Comparison of ENCODE assay signal across 21 cellular contexts in the genomic region with DNA sequence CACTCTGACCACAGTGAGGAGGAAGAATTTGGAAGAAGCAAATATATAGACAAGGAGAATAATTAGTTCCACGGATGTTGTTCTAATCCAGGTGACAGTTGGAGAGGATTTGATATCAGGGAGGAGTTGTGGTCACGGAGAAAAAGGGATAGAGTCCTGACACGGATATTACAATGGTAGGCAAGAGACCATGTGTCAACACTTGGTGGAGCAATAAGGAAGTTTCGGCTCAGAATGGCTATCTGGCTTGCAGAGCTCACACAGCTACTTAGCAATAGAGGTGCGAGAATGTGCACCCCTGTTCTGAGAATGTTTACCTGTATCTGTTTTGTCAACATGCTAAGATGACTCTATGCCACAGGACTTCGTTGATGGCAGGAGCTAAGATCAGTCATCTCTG. TPM values are rescaled to one million over a fixed set of nuclear protein-coding genes. Genes with fewer than 3 reads are reported as not detected.
DNase-seq lines count a peak whose midpoint lies in the region; ATAC-seq, FAIRE-seq and TF ChIP-seq lines count a peak whose summit lies in the region.
"Had no signal": no experiment of that assay in that cellular context is flagged by ENCODE, and none has a peak within 500 bp of the region (broad histone marks: within the 10 kb centered on the region; RNA-seq: fewer than 3 reads in every experiment).

No MANE protein-coding gene starts in this region.

- peaks cover 5% of the 10 kb centered on the region; the same call in 2 of the 3 replicates for H3K4me1 Mint-ChIP-seq in GM23338
- H3K4me1 Mint-ChIP-seq: CD4-positive, alpha-beta memory T cell had no signal

- no peaks in the 10 kb centered on the region for H3K4me1 ChIP-seq in GM23338 (ENCODE audit: insufficient read depth)
- no peaks in the 10 kb centered on the region for H3K4me1 ChIP-seq in mucosa of descending colon (ENCODE audit: low read depth)
- no peaks in the 10 kb centered on the region for H3K4me1 ChIP-seq in body of pancreas

- no peak overlapping the region for H3K4me2 ChIP-seq in GM23338

- H3K27ac ChIP-seq in GM23338 (ENCODE audit: low read depth): no peak overlapping the region
- H3K27ac ChIP-seq in body of pancreas: no peak overlapping the region

- no peak for TF ChIP-seq CTCF in GM23338 (conservative IDR thresholded peaks at IDR 0.05; ENCODE audit: low read depth in 2 of 2)
- no peak for TF ChIP-seq CTCF in bronchial epithelial cell (IDR thresholded peaks at IDR 0.05; ENCODE audit: insufficient read depth, low read length, severe bottlenecking)
- no peak for TF ChIP-seq CTCF in mucosa of descending colon (IDR thresholded peaks at IDR 0.05)
- TF ChIP-seq CTCF in body of pancreas (IDR thresholded peaks at IDR 0.05): no peak

- no peaks in the 10 kb centered on the region for H3K36me3 ChIP-seq in GM23338 (ENCODE audit: insufficient read depth)
- no peaks in the 10 kb centered on the region for H3K36me3 ChIP-seq in bronchial epithelial cell (ENCODE audit: control insufficient read depth, insufficient read depth, low read length)
- H3K36me3 ChIP-seq in mucosa of descending colon (ENCODE audit: low read depth): no peaks in the 10 kb centered on the region
- H3K36me3 ChIP-seq in body of pancreas (replicated peaks in 1 of 2; ENCODE audit: insufficient read depth in 1 of 2, low read depth in 2 of 2): no peaks in the 10 kb centered on the region

- H3K27ac Mint-ChIP-seq in GM23338: no peak overlapping the region
- H3K27ac Mint-ChIP-seq: CD4-positive, alpha-beta memory T cell; H9 had no signal

- H3F3A ChIP-seq in GM23338 (replicated peaks; ENCODE audit: low read depth): no peaks in the 10 kb centered on the region

- H3K9me3 ChIP-seq in mucosa of descending colon (no peaks in the 10 kb centered on the region), body of pancreas (no peaks in the 10 kb centered on the region)

- no peak for TF ChIP-seq POLR2A in body of pancreas (IDR thresholded peaks at IDR 0.05)

- peak overlapping the region; percentile 5; the same call in 1 of the 2 replicates for H2AFZ ChIP-seq in GM23338

- no peaks in the 10 kb centered on the region for H3K79me2 ChIP-seq in GM23338 (replicated peaks; ENCODE audit: insufficient read depth)

- FAIRE-seq in bronchial epithelial cell (lab: Jason Lieb, UNC): peak; percentile 7
- FAIRE-seq: GM12891, GM18507, H1 had no signal

- H3K4me3 ChIP-seq in GM23338 (no peak overlapping the region), bronchial epithelial cell (ENCODE audit: low read depth, low read length) (no peak overlapping the region), mucosa of descending colon (no peak overlapping the region), body of pancreas (no peak overlapping the region)

- peaks cover 19% of the 10 kb centered on the region; the same call in 1 of the 2 replicates for H3K9me2 ChIP-seq in GM23338 (ENCODE audit: insufficient read depth)

- H3K27me3 ChIP-seq in GM23338 (ENCODE audit: insufficient read depth) (no peaks in the 10 kb centered on the region), bronchial epithelial cell (ENCODE audit: control insufficient read depth, insufficient read depth, low read length) (no peaks in the 10 kb centered on the region), body of pancreas (no peaks in the 10 kb centered on the region)

- intact Hi-C loops in mucosa of descending colon (cut with DNase I, micrococcal nuclease): no loop called here
- intact Hi-C loops in body of pancreas (cut with DNase I): no loop called here

- no peaks in the 10 kb centered on the region for H3K36me3 Mint-ChIP-seq in GM23338 (ENCODE audit: low read depth)
- H3K36me3 Mint-ChIP-seq: CD4-positive, alpha-beta memory T cell had no signal

- ATAC-seq in GM23338 (no peak), mucosa of descending colon (peak; percentile 86), body of pancreas (no peak)
- ATAC-seq: HCT116 had no signal

- 77 to 82% methylated on average over 6 of the region's 6 CpGs for WGBS in body of pancreas, 2 donors

- no peak overlapping the region for H3K4me3 Mint-ChIP-seq in GM23338
- H3K4me3 Mint-ChIP-seq: CD4-positive, alpha-beta memory T cell; H9 had no signal

- H3K9me3 Mint-ChIP-seq in GM23338: no peaks in the 10 kb centered on the region
- H3K9me3 Mint-ChIP-seq: H9 had no signal

- no peaks in the 10 kb centered on the region for H3K27me3 Mint-ChIP-seq in GM23338 (ENCODE audit: insufficient read depth, low read depth, poor library complexity)

- DNase-seq in GM23338 (ENCODE audit: low spot score): no peak
- DNase-seq in bronchial epithelial cell (ENCODE audit: low read depth): no peak
- DNase-seq in mucosa of descending colon: peak in 1 of 3 donors; percentile 18
- DNase-seq in body of pancreas: no peak
- DNase-seq in NCI-H2196 (lab: John Stamatoyannopoulos, UW; ENCODE audit: unreplicated experiment): no peak
- DNase-seq in stimulated activated CD4-positive, alpha-beta T cell treated with anti-CD3 and anti-CD28 coated beads, Interleukin-2, amount 100 ng/mL, for 24 hours: no peak
- DNase-seq: C1 segment of cervical spinal cord; CD4-positive, alpha-beta memory T cell; COR-L47; DMS153; DMS79; EL; GDM1; H9 had no signal

- H4K20me1 ChIP-seq in GM23338 (replicated peaks; ENCODE audit: insufficient read depth): no peaks in the 10 kb centered on the region

TF ChIP-seq in GM23338, 12 proteins besides CTCF, POLR2A, EP300 and RAD21 (continues in another document):
- TF ChIP-seq JUNB (IDR thresholded peaks at IDR 0.05; ENCODE audit: unreplicated experiment): no peak
- TF ChIP-seq STAT1 (IDR thresholded peaks at IDR 0.05; ENCODE audit: unreplicated experiment): no peak

RNA-seq across cellular contexts. Expression of a gene that starts 10.4 kb away (rescaled TPM):
- total RNA-seq in GM23338 (2014; rRNA removed; shearing (Covaris generic)): 0.17 TPM in 1 of 2 replicates, not detected in the other
- polyA plus RNA-seq in GM23338 (2016; fragmentation: Nextera tagmentation; extraction: Ambion mirVana): not detected in 2 replicates
- total RNA-seq in bronchial epithelial cell (not detected in 2 replicates), mucosa of descending colon (not detected), body of pancreas (not detected)
- total RNA-seq: A172; A673; CD4-positive, alpha-beta memory T cell; H1; H9 had no signal
- polyA plus RNA-seq: BJ; CD4-positive, alpha-beta memory T cell; H1 had no signal

RNA-seq across cellular contexts. Expression of a gene that starts 25.5 kb away (rescaled TPM):
- not detected in 2 replicates for total RNA-seq in GM23338 (2014; rRNA removed; shearing (Covaris generic))
- not detected in 2 replicates for polyA plus RNA-seq in GM23338 (2016; fragmentation: Nextera tagmentation; extraction: Ambion mirVana)
- total RNA-seq in bronchial epithelial cell (not detected in 2 replicates), mucosa of descending colon (not detected), body of pancreas (not detected)
- total RNA-seq: A172; A673; CD4-positive, alpha-beta memory T cell; H1; H9 had no signal
- polyA plus RNA-seq: BJ; CD4-positive, alpha-beta memory T cell; H1 had no signal

RNA-seq across cellular contexts. Expression of a gene that starts 34.1 kb away (rescaled TPM):
- not detected in 2 replicates for total RNA-seq in GM23338 (2014; rRNA removed; shearing (Covaris generic))
- not detected in 2 replicates for polyA plus RNA-seq in GM23338 (2016; fragmentation: Nextera tagmentation; extraction: Ambion mirVana)
- total RNA-seq in bronchial epithelial cell: not detected in 2 replicates
- total RNA-seq in mucosa of descending colon: not detected
- not detected for total RNA-seq in body of pancreas
- total RNA-seq: A172; A673; CD4-positive, alpha-beta memory T cell; H1; H9 had no signal
- polyA plus RNA-seq: BJ; CD4-positive, alpha-beta memory T cell; H1 had no signal

RNA-seq across cellular contexts. Expression of a gene that starts 50.3 kb away (rescaled TPM):
- not detected in 2 replicates for total RNA-seq in GM23338 (2014; rRNA removed; shearing (Covaris generic))
- polyA plus RNA-seq in GM23338 (2016; fragmentation: Nextera tagmentation; extraction: Ambion mirVana): not detected in 2 replicates
- total RNA-seq in bronchial epithelial cell (not detected in 2 replicates), mucosa of descending colon (not detected), body of pancreas (not detected)
- total RNA-seq: A172; A673; CD4-positive, alpha-beta memory T cell; H1; H9 had no signal
- polyA plus RNA-seq: BJ; CD4-positive, alpha-beta memory T cell; H1 had no signal

RNA-seq across cellular contexts. Expression of a gene that starts 53.1 kb away (rescaled TPM):
- total RNA-seq in GM23338 (2014; rRNA removed; shearing (Covaris generic)): not detected in 2 replicates
- polyA plus RNA-seq in GM23338 (2016; fragmentation: Nextera tagmentation; extraction: Ambion mirVana): not detected in 2 replicates
- total RNA-seq in bronchial epithelial cell (not detected in 2 replicates), mucosa of descending colon (not detected), body of pancreas (not detected)
- total RNA-seq: A172; A673; CD4-positive, alpha-beta memory T cell; H1; H9 had no signal
- polyA plus RNA-seq: BJ; CD4-positive, alpha-beta memory T cell; H1 had no signal
